ENCODE assay signal across 8 cellular contexts in genomic region chr11:108497317-108498045, GRCh38. TPM values are rescaled to one million over a fixed set of nuclear protein-coding genes. Genes with fewer than 3 reads are reported as not detected.
A peak's percentile ranks its signal among the peaks of the same experiment; 100 is the strongest.
DNase-seq lines count a peak whose midpoint lies in the region; ATAC-seq, FAIRE-seq and TF ChIP-seq lines count a peak whose summit lies in the region.

No MANE protein-coding gene starts in this region.

- H3K9me3 ChIP-seq in mucosa of descending colon = no peaks in the 10 kb centered on the region

- ATAC-seq in GM21367 (IDR thresholded peaks at IDR 0.05; ENCODE audit: unreplicated experiment) (peak; percentile 39), mucosa of descending colon (peak; percentile 95)

- FAIRE-seq in HTR-8/SVneo (lab: Jason Lieb, UNC) = peak; percentile 99

- TF ChIP-seq CTCF in mucosa of descending colon (IDR thresholded peaks at IDR 0.05) = no peak

- TF ChIP-seq POLR2A in erythroblast (IDR thresholded peaks at IDR 0.05; ENCODE audit: low read length) = no peak

- intact Hi-C loops in mucosa of descending colon (cut with DNase I, micrococcal nuclease) = no loop called here

- peaks cover 10% of the 10 kb centered on the region for H3K4me1 ChIP-seq in mucosa of descending colon (ENCODE audit: low read depth)

- no peaks in the 10 kb centered on the region for H3K36me3 ChIP-seq in mucosa of descending colon (ENCODE audit: low read depth)

- DNase-seq in COLO829 (ENCODE audit: low spot score) (peak; percentile 95), HTR-8/SVneo (ENCODE audit: insufficient read length, low spot score) (peak; percentile 97), OCI-M2 (lab: John Stamatoyannopoulos, UW; ENCODE audit: unreplicated experiment) (peak; percentile 25), erythroblast (lab: John Stamatoyannopoulos, UW) (peak; percentile 86 to 91), mucosa of descending colon (peak; percentile 82 to 89 (median 85))
- peak; percentile 74 for DNase-seq in activated T-cell treated with anti-CD3 and anti-CD28 coated beads, Interleukin-2, amount 50 U/mL, for 1 hour
- DNase-seq in stimulated activated CD8-positive, alpha-beta memory T cell treated with anti-CD3 and anti-CD28 coated beads, Interleukin-4, amount 100 ng/mL, for 1 hour (ENCODE audit: low read depth in 2 of 2, low spot score in 1 of 2) = peak; percentile 29

- H3K4me3 ChIP-seq in mucosa of descending colon = peak overlapping the region; percentile 48

RNA-seq across cellular contexts. Expression of gene POGLUT3, which starts 0.7 kb away (rescaled TPM):
- total RNA-seq in mucosa of descending colon = 10 to 100 TPM; 13.8 to 25.4 (median 20.0) TPM

RNA-seq across cellular contexts. Expression of gene C11orf65, which starts 30.2 kb away (rescaled TPM):
- 1 to 10 TPM in 1 of 3 donors, under 1 TPM in 2; 0.31 to 1.3 (median 0.35) TPM for total RNA-seq in mucosa of descending colon

Comparison
In these comparisons a context has a peak if more than half of its experiments do, and no peak if none do; other contexts are left out.
1. Peak in every context shown above with its lines: DNase-seq, ATAC-seq and H3K4me3 ChIP-seq.
2. DNase-seq: peak in every context shown above with its lines; median percentile 97 in HTR-8/SVneo; 95 in COLO829; 88 in erythroblast; 85 in mucosa of descending colon; 74 in activated T-cell treated with anti-CD3 and anti-CD28 coated beads, Interleukin-2, amount 50 U/mL, for 1 hour; 29 in stimulated activated CD8-positive, alpha-beta memory T cell treated with anti-CD3 and anti-CD28 coated beads, Interleukin-4, amount 100 ng/mL, for 1 hour; 25 in OCI-M2.